8 cellular contexts compared by ENCODE assay signal in genomic region chr9:129737479-129738269, GRCh38. TPM values are rescaled to one million over a fixed set of nuclear protein-coding genes. Genes with fewer than 3 reads are reported as not detected.
DNase-seq lines count a peak whose midpoint lies in the region; ATAC-seq and TF ChIP-seq lines count a peak whose summit lies in the region.

No MANE protein-coding gene starts in this region.

- H3K36me3 ChIP-seq in duodenal mucosa (ENCODE audit: control insufficient read depth in 1 of 2, insufficient read depth in 2 of 2, low read length in 2 of 2) (no peaks in the 10 kb centered on the region), lung (ENCODE audit: control insufficient read depth in 2 of 2, insufficient read depth in 2 of 2, low read length in 2 of 2) (no peaks in the 10 kb centered on the region)

- H3K27ac ChIP-seq in duodenal mucosa (ENCODE audit: low read depth, low read length) (no peak overlapping the region), lung (ENCODE audit: low read depth in 1 of 2, low read length in 1 of 2) (peak overlapping the region in 1 of 2 donors; percentile 54)

- H3K4me3 ChIP-seq in duodenal mucosa (ENCODE audit: low read depth in 1 of 2, low read length in 2 of 2) (peak overlapping the region; percentile 70 to 74), lung (peak overlapping the region; percentile 10)

- ATAC-seq in HG03175 (IDR thresholded peaks at IDR 0.05; ENCODE audit: unreplicated experiment) (peak; percentile 84), lung (ENCODE audit: insufficient read depth, low FRiP score) (peak; percentile 86), GM19328 (IDR thresholded peaks at IDR 0.05; ENCODE audit: unreplicated experiment) (no peak)

- peaks cover 0 to 4% of the 10 kb centered on the region in 2 donors for H3K4me1 ChIP-seq in duodenal mucosa (ENCODE audit: control insufficient read depth in 1 of 2, insufficient read depth in 2 of 2, low read length in 2 of 2)
- peaks cover 0 to 4% of the 10 kb centered on the region in 2 donors for H3K4me1 ChIP-seq in lung (ENCODE audit: control insufficient read depth in 2 of 2, insufficient read depth in 2 of 2, low read length in 2 of 2)

- WGBS in lung, 2 donors = 4% methylated on average over 46 of the region's 46 CpGs

- TF ChIP-seq CTCF in GM12872 (IDR thresholded peaks at IDR 0.05; ENCODE audit: insufficient read depth, low read depth, low read length) = peak; percentile 88
- peak; percentile 79 for TF ChIP-seq CTCF in lung (IDR thresholded peaks at IDR 0.05; ENCODE audit: control extremely low read depth, extremely low read depth)

- peak overlapping the region; percentile 56 to 57 for H3K9ac ChIP-seq in duodenal mucosa (ENCODE audit: low read depth in 1 of 2, low read length in 2 of 2)

- H3K9me3 ChIP-seq in duodenal mucosa (ENCODE audit: control insufficient read depth in 1 of 2, low read length in 2 of 2) = no peaks in the 10 kb centered on the region
- no peaks in the 10 kb centered on the region for H3K9me3 ChIP-seq in lung (ENCODE audit: control insufficient read depth in 2 of 2, insufficient read depth in 1 of 2, low read length in 1 of 2)

- peak; percentile 24 to 86 for DNase-seq in NCI-H526 (lab: John Stamatoyannopoulos, UW)
- DNase-seq in activated CD4-positive, alpha-beta T cell treated with anti-CD3 and anti-CD28 coated beads, Interleukin-2, amount 50 U/mL, for 48 hours = peak; percentile 90 to 92
- peak; percentile 89 for DNase-seq in lung (ENCODE audit: low spot score)
- peak; percentile 81 to 85 (median 83) for DNase-seq in stimulated activated CD4-positive, alpha-beta T cell treated with anti-CD3 and anti-CD28 coated beads, TNF-alpha, amount 100 ng/mL, for 24 hours (ENCODE audit: low read depth in 3 of 3)

- H3K27me3 ChIP-seq in duodenal mucosa (ENCODE audit: control insufficient read depth in 1 of 2, insufficient read depth in 2 of 2, low read length in 2 of 2) = no peaks in the 10 kb centered on the region
- no peaks in the 10 kb centered on the region for H3K27me3 ChIP-seq in lung (ENCODE audit: control insufficient read depth, insufficient read depth)

RNA-seq across cellular contexts. Expression of gene PTGES, which starts 15.2 kb away (rescaled TPM):
- 10 to 100 TPM; 12.0 to 16.0 TPM for total RNA-seq in lung
- polyA plus RNA-seq in lung = 10 to 100 TPM in 1 of 2 donors, 1 to 10 TPM in 1; 8.0 to 19.8 TPM
